17 cellular contexts compared by ENCODE assay signal in genomic region chr4:2672700-2673099, GRCh38.
A peak's percentile ranks its signal among the peaks of the same experiment; 100 is the strongest.
DNase-seq lines count a peak whose midpoint lies in the region; ATAC-seq and TF ChIP-seq lines count a peak whose summit lies in the region.
"Had no signal": no experiment of that assay in that cellular context is flagged by ENCODE, and none has a peak within 500 bp of the region (broad histone marks: within the 10 kb centered on the region; RNA-seq: fewer than 3 reads in every experiment).

No MANE protein-coding gene starts in this region.

- ATAC-seq in naive thymus-derived CD4-positive, alpha-beta T cell, result no peak
- ATAC-seq in GM19463 (IDR thresholded peaks at IDR 0.05; ENCODE audit: unreplicated experiment) (no peak), GM19455 (IDR thresholded peaks at IDR 0.05; ENCODE audit: unreplicated experiment) (no peak)
- ATAC-seq: gastrocnemius medialis, left cardiac atrium, sciatic nerve had no signal

- H3K36me3 Mint-ChIP-seq in IgD-negative memory B cell (peaks cover 25% of the 10 kb centered on the region), CD14-positive monocyte (peaks cover 80 to 93% of the 10 kb centered on the region in 2 donors)
- H3K36me3 Mint-ChIP-seq in naive thymus-derived CD4-positive, alpha-beta T cell, result peaks cover 28 to 61% (median 42%) of the 10 kb centered on the region in 5 donors

- no peak overlapping the region for H3K4me3 Mint-ChIP-seq in IgD-negative memory B cell
- H3K4me3 Mint-ChIP-seq in naive thymus-derived CD4-positive, alpha-beta T cell, result no peak overlapping the region
- H3K4me3 Mint-ChIP-seq in CD14-positive monocyte, result no peak overlapping the region

- peaks cover 0 to 4% (median 0%) of the 10 kb centered on the region in 3 donors for H3K9me3 Mint-ChIP-seq in IgD-negative memory B cell
- H3K9me3 Mint-ChIP-seq in naive thymus-derived CD4-positive, alpha-beta T cell, result peaks cover 0 to 3% (median 0%) of the 10 kb centered on the region in 11 donors
- peaks cover 4 to 19% (median 10%) of the 10 kb centered on the region in 7 donors for H3K9me3 Mint-ChIP-seq in CD14-positive monocyte

- no peak overlapping the region for H3K27ac ChIP-seq in BLaER1
- H3K27ac ChIP-seq in naive thymus-derived CD4-positive, alpha-beta T cell (ENCODE audit: low read depth, low read length), result no peak overlapping the region
- H3K27ac ChIP-seq: colonic mucosa, gastrocnemius medialis, GM23248, RWPE1 had no signal

- POLR2A ChIA-PET in naive thymus-derived CD4-positive, alpha-beta T cell (lab: Charles Lee), result no interaction called here

- no peaks in the 10 kb centered on the region for H3K27me3 ChIP-seq in BLaER1
- H3K27me3 ChIP-seq in naive thymus-derived CD4-positive, alpha-beta T cell (ENCODE audit: control insufficient read depth in 2 of 2, insufficient read depth in 2 of 2, low read length in 2 of 2), result no peaks in the 10 kb centered on the region
- H3K27me3 ChIP-seq: colonic mucosa, gastrocnemius medialis had no signal

- H3K27me3 Mint-ChIP-seq in IgD-negative memory B cell (no peaks in the 10 kb centered on the region), CD14-positive monocyte (ENCODE audit: low read depth in 3 of 3) (no peaks in the 10 kb centered on the region)
- no peaks in the 10 kb centered on the region for H3K27me3 Mint-ChIP-seq in naive thymus-derived CD4-positive, alpha-beta T cell

- intact Hi-C loops in naive thymus-derived CD4-positive, alpha-beta T cell (cut with micrococcal nuclease), result no loop called here
- intact Hi-C loops in CD14-positive monocyte (cut with micrococcal nuclease), result no loop called here

- no peak for TF ChIP-seq CTCF in CD14-positive monocyte (IDR thresholded peaks at IDR 0.05)

- H3K4me1 ChIP-seq in BLaER1, result peaks cover 53% of the 10 kb centered on the region
- H3K4me1 ChIP-seq in naive thymus-derived CD4-positive, alpha-beta T cell (ENCODE audit: control insufficient read depth in 2 of 2, insufficient read depth in 2 of 2, low read length in 2 of 2), result no peaks in the 10 kb centered on the region
- H3K4me1 ChIP-seq: colonic mucosa had no signal

- CTCF ChIA-PET in naive thymus-derived CD4-positive, alpha-beta T cell (lab: Charles Lee), result interaction anchor here (0.6 kb wide), 1 partner anchor 536 kb away, joined by 3 read pairs; no protein-coding TSS in a partner anchor

- H3K4me1 Mint-ChIP-seq in IgD-negative memory B cell (peaks cover 14 to 29% (median 22%) of the 10 kb centered on the region in 3 donors), CD14-positive monocyte (peaks cover 6% of the 10 kb centered on the region)
- peaks cover 12 to 37% (median 24%) of the 10 kb centered on the region in 7 donors for H3K4me1 Mint-ChIP-seq in naive thymus-derived CD4-positive, alpha-beta T cell

- H3K9me3 ChIP-seq in BLaER1, result peaks cover 9% of the 10 kb centered on the region; the same call in 1 of the 2 replicates
- no peaks in the 10 kb centered on the region for H3K9me3 ChIP-seq in naive thymus-derived CD4-positive, alpha-beta T cell (ENCODE audit: control insufficient read depth in 2 of 3, low read length in 3 of 3)
- H3K9me3 ChIP-seq: colonic mucosa, gastrocnemius medialis had no signal

- H3K4me3 ChIP-seq in BLaER1, result no peak overlapping the region
- H3K4me3 ChIP-seq in naive thymus-derived CD4-positive, alpha-beta T cell (ENCODE audit: low read length), result no peak overlapping the region
- H3K4me3 ChIP-seq: colonic mucosa, gastrocnemius medialis, GM23248 had no signal

- H4K20me1 ChIP-seq in BLaER1, result peaks cover 11% of the 10 kb centered on the region; the same call in 1 of the 2 replicates

- peaks cover 74% of the 10 kb centered on the region for H3K36me3 ChIP-seq in BLaER1
- peaks cover 9 to 52% (median 27%) of the 10 kb centered on the region in 3 experiments for H3K36me3 ChIP-seq in naive thymus-derived CD4-positive, alpha-beta T cell (ENCODE audit: control insufficient read depth in 2 of 3, insufficient read depth in 3 of 3, low read length in 3 of 3)

- H3K4me2 ChIP-seq in BLaER1, result peak overlapping the region; percentile 83; the same call in 1 of the 2 replicates

- H3K27ac Mint-ChIP-seq in IgD-negative memory B cell (peak overlapping the region; percentile 17 to 73 (median 60)), CD14-positive monocyte (peak overlapping the region in 2 of 7 donors; percentile 17 to 28)
- peak overlapping the region in 5 of 9 donors; percentile 6 to 58 (median 16) for H3K27ac Mint-ChIP-seq in naive thymus-derived CD4-positive, alpha-beta T cell

- H3K9ac ChIP-seq in BLaER1, result no peak overlapping the region
- H3K9ac ChIP-seq: GM23248 had no signal

- peak; percentile 52 for DNase-seq in SKM-1 (lab: John Stamatoyannopoulos, UW; ENCODE audit: unreplicated experiment)
- DNase-seq in naive thymus-derived CD4-positive, alpha-beta T cell, result no peak
- DNase-seq in CD14-positive monocyte (ENCODE audit: low spot score), result no peak
- no peak for DNase-seq in DMS 273 (lab: John Stamatoyannopoulos, UW; ENCODE audit: unreplicated experiment)
- DNase-seq: colonic mucosa; gastrocnemius medialis; left cardiac atrium; NCI-H1105; NCI-H2171 treated with DMSO at 0.1 percent for 48 hours; stimulated activated CD4-positive, alpha-beta T cell treated with anti-CD3 and anti-CD28 coated beads, Interleukin-1b, Interleukin-23, amount 100 ng/mL, for 48 hours had no signal
